Comparison of ENCODE assay signal across 1 cellular context in the genomic region with DNA sequence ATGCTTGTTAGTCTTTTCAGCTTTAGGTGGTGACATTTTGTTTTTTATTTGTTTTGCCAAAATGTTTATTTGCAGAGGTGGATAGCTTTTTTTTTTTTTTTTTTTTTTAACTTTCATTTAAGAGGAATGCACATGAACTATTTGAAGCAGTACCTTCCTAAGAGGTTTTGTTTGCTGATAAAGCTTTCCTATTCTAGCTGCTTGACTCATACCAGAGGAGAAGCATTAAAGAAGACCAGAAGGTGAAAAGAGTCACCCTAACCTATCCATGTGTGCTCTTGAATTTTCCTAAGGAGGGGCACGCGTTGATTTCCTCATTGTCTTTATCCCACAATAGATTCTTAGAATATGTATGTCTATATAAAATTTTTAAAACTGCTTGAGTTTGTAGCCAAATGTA.
TF ChIP-seq lines count a peak whose summit lies in the region.

No MANE protein-coding gene starts in this region.

TF ChIP-seq in HepG2, 621 proteins besides CTCF, POLR2A, EP300 and RAD21:
- TF ChIP-seq MXD1 (CRISPR knock-in tag; IDR thresholded peaks at IDR 0.05) (no peak), ZNF576 (CRISPR knock-in tag; IDR thresholded peaks at IDR 0.05) (no peak), DMAP1 (CRISPR knock-in tag; IDR thresholded peaks at IDR 0.05) (no peak), ZBTB14 (CRISPR knock-in tag; IDR thresholded peaks at IDR 0.05) (no peak), AFF4 (CRISPR knock-in tag; IDR thresholded peaks at IDR 0.05) (no peak), KDM6A (CRISPR knock-in tag; IDR thresholded peaks at IDR 0.05; ENCODE audit: low read depth) (no peak), ZNF160 (CRISPR knock-in tag; IDR thresholded peaks at IDR 0.05) (no peak), HOXA9 (CRISPR knock-in tag; IDR thresholded peaks at IDR 0.05; ENCODE audit: borderline replicate concordance) (no peak), XRCC5 (optimal IDR thresholded peaks at IDR 0.05; ENCODE audit: low read length) (no peak), ZNF672 (CRISPR knock-in tag; IDR thresholded peaks at IDR 0.05) (no peak), ZNF3 (CRISPR knock-in tag; IDR thresholded peaks at IDR 0.05) (no peak), HNRNPK (IDR thresholded peaks at IDR 0.05; ENCODE audit: low read depth, low read length, poor library complexity, severe bottlenecking) (no peak), DNMT1 (CRISPR knock-in tag; IDR thresholded peaks at IDR 0.05) (no peak)
